1 cellular context compared by ENCODE assay signal in the genomic region with DNA sequence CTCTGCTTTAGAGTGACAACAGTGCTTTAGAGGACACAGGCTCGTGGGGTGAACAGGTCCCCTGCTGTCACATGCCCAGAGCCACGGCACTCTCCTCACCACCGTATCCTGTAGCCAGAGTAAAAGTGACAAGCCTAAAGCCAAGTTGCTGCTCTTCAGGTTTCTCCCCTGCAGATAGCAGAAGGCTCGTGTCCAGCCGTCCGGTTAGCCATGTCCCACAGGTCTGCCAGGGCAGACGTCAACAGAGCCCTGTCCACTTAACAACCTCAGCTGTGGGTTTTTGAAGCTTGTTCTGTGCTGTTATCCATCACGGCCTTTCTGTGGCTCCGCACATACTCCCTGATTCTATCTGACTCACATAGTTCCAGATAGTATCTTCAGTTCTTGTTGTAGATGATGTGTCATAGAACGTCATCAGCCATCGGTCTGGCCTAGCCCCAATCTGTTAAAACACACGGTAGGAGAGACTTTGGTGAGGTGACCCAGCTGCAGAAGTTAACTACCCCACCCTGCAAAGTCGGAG.
TF ChIP-seq lines count a peak whose summit lies in the region.

No MANE protein-coding gene starts in this region.

TF ChIP-seq in K562, 482 proteins besides CTCF, POLR2A, EP300 and RAD21 (continued from another document and continues in another):
- TF ChIP-seq TEAD4 (IDR thresholded peaks at IDR 0.05; ENCODE audit: low read length) (peak; percentile 40; the same call in 1 of the 2 replicates), TEAD4 (CRISPR knock-in tag; IDR thresholded peaks at IDR 0.05; ENCODE audit: borderline replicate concordance) (no peak), IRF9 (tag; IDR thresholded peaks at IDR 0.05) (no peak), SMARCE1 (IDR thresholded peaks at IDR 0.05) (peak; percentile 69; the same call in 1 of the 2 replicates), NFIC (IDR thresholded peaks at IDR 0.05) (peak; percentile 54), TAL1 (IDR thresholded peaks at IDR 0.05) (0 out of 2 replicates have a peak, but pooled peaks have one; percentile 14), PML (IDR thresholded peaks at IDR 0.05; ENCODE audit: low read length) (no peak), SIRT6 (IDR thresholded peaks at IDR 0.05; ENCODE audit: low read depth, low read length) (no peak), JUND (IDR thresholded peaks at IDR 0.05; ENCODE audit: borderline replicate concordance, low read depth, low read length) (peak; percentile 78), JUND (tag; IDR thresholded peaks at IDR 0.05; ENCODE audit: borderline replicate concordance, low read depth, low read length) (peak; percentile 81; the same call in 1 of the 3 replicates), CTBP1 (IDR thresholded peaks at IDR 0.05; ENCODE audit: borderline replicate concordance) (peak; percentile 83), JUNB (CRISPR knock-in tag; conservative IDR thresholded peaks at IDR 0.05) (no peak), HNRNPK (IDR thresholded peaks at IDR 0.05; ENCODE audit: low read depth, low read length, poor library complexity, severe bottlenecking) (no peak), NONO (IDR thresholded peaks at IDR 0.05; ENCODE audit: low read depth in 2 of 2, low read length in 1 of 2) (no peak), C11orf30 (IDR thresholded peaks at IDR 0.05; ENCODE audit: low read depth) (no peak), ARID3A (IDR thresholded peaks at IDR 0.05; ENCODE audit: borderline replicate concordance, low read depth, low read length) (no peak), HMGN3 (IDR thresholded peaks at IDR 0.05; ENCODE audit: borderline replicate concordance, extremely low read depth, insufficient read length, low read depth, low read length) (no peak), ZNF41 (CRISPR knock-in tag; conservative IDR thresholded peaks at IDR 0.05) (no peak), BRD9 (IDR thresholded peaks at IDR 0.05; ENCODE audit: low read depth, partially characterized antibody) (no peak), EWSR1 (IDR thresholded peaks at IDR 0.05; ENCODE audit: borderline replicate concordance, low read depth, partially characterized antibody) (no peak), CREB1 (IDR thresholded peaks at IDR 0.05) (no peak), CREB1 (CRISPR knock-in tag; IDR thresholded peaks at IDR 0.05) (peak; percentile 69; the same call in 1 of the 2 replicates), MTA3 (IDR thresholded peaks at IDR 0.05; ENCODE audit: borderline replicate concordance) (no peak), ZC3H4 (CRISPR knock-in tag; IDR thresholded peaks at IDR 0.05; ENCODE audit: borderline replicate concordance) (no peak), CBFA2T2 (conservative IDR thresholded peaks at IDR 0.05) (peak; percentile 37), ZNF764 (CRISPR knock-in tag; IDR thresholded peaks at IDR 0.05; ENCODE audit: low read depth) (no peak), ZNF133 (CRISPR knock-in tag; IDR thresholded peaks at IDR 0.05) (no peak), NFRKB (IDR thresholded peaks at IDR 0.05; ENCODE audit: low read depth) (no peak), ZNF184 (CRISPR knock-in tag; IDR thresholded peaks at IDR 0.05) (no peak), MYNN (IDR thresholded peaks at IDR 0.05) (no peak), MYNN (CRISPR knock-in tag; IDR thresholded peaks at IDR 0.05) (no peak), DPF2 (IDR thresholded peaks at IDR 0.05) (0 out of 2 replicates have a peak, but pooled peaks have one; percentile 29), JUN (IDR thresholded peaks at IDR 0.05; ENCODE audit: borderline replicate concordance, low read depth, low read length) (peak; percentile 72; the same call in 1 of the 2 replicates), JUN (CRISPR knock-in tag; IDR thresholded peaks at IDR 0.05; ENCODE audit: borderline replicate concordance) (no peak), MTA2 (IDR thresholded peaks at IDR 0.05; ENCODE audit: low read depth) (no peak), FOSL1 (tag; conservative IDR thresholded peaks at IDR 0.05) (peak; percentile 91), RAD51 (IDR thresholded peaks at IDR 0.05; ENCODE audit: borderline replicate concordance, low read depth) (no peak), CBX2 (IDR thresholded peaks at IDR 0.05; ENCODE audit: insufficient read depth, low read length, poor library complexity, severe bottlenecking) (no peak), RBM14 (IDR thresholded peaks at IDR 0.05; ENCODE audit: borderline replicate concordance, insufficient read depth, low read depth, low read length) (no peak), SOX6 (IDR thresholded peaks at IDR 0.05) (peak; percentile 45; the same call in 1 of the 2 replicates), ZNF175 (CRISPR knock-in tag; IDR thresholded peaks at IDR 0.05; ENCODE audit: low read depth) (no peak), ZNF354B (CRISPR knock-in tag; IDR thresholded peaks at IDR 0.05) (no peak), ARID1B (IDR thresholded peaks at IDR 0.05) (peak; percentile 68)
- TF ChIP-seq, protein P1, sequence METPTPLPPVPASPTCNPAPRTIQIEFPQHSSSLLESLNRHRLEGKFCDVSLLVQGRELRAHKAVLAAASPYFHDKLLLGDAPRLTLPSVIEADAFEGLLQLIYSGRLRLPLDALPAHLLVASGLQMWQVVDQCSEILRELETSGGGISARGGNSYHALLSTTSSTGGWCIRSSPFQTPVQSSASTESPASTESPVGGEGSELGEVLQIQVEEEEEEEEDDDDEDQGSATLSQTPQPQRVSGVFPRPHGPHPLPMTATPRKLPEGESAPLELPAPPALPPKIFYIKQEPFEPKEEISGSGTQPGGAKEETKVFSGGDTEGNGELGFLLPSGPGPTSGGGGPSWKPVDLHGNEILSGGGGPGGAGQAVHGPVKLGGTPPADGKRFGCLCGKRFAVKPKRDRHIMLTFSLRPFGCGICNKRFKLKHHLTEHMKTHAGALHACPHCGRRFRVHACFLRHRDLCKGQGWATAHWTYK (CRISPR knock-in tag; IDR thresholded peaks at IDR 0.05): no peak
- TF ChIP-seq, protein P2, sequence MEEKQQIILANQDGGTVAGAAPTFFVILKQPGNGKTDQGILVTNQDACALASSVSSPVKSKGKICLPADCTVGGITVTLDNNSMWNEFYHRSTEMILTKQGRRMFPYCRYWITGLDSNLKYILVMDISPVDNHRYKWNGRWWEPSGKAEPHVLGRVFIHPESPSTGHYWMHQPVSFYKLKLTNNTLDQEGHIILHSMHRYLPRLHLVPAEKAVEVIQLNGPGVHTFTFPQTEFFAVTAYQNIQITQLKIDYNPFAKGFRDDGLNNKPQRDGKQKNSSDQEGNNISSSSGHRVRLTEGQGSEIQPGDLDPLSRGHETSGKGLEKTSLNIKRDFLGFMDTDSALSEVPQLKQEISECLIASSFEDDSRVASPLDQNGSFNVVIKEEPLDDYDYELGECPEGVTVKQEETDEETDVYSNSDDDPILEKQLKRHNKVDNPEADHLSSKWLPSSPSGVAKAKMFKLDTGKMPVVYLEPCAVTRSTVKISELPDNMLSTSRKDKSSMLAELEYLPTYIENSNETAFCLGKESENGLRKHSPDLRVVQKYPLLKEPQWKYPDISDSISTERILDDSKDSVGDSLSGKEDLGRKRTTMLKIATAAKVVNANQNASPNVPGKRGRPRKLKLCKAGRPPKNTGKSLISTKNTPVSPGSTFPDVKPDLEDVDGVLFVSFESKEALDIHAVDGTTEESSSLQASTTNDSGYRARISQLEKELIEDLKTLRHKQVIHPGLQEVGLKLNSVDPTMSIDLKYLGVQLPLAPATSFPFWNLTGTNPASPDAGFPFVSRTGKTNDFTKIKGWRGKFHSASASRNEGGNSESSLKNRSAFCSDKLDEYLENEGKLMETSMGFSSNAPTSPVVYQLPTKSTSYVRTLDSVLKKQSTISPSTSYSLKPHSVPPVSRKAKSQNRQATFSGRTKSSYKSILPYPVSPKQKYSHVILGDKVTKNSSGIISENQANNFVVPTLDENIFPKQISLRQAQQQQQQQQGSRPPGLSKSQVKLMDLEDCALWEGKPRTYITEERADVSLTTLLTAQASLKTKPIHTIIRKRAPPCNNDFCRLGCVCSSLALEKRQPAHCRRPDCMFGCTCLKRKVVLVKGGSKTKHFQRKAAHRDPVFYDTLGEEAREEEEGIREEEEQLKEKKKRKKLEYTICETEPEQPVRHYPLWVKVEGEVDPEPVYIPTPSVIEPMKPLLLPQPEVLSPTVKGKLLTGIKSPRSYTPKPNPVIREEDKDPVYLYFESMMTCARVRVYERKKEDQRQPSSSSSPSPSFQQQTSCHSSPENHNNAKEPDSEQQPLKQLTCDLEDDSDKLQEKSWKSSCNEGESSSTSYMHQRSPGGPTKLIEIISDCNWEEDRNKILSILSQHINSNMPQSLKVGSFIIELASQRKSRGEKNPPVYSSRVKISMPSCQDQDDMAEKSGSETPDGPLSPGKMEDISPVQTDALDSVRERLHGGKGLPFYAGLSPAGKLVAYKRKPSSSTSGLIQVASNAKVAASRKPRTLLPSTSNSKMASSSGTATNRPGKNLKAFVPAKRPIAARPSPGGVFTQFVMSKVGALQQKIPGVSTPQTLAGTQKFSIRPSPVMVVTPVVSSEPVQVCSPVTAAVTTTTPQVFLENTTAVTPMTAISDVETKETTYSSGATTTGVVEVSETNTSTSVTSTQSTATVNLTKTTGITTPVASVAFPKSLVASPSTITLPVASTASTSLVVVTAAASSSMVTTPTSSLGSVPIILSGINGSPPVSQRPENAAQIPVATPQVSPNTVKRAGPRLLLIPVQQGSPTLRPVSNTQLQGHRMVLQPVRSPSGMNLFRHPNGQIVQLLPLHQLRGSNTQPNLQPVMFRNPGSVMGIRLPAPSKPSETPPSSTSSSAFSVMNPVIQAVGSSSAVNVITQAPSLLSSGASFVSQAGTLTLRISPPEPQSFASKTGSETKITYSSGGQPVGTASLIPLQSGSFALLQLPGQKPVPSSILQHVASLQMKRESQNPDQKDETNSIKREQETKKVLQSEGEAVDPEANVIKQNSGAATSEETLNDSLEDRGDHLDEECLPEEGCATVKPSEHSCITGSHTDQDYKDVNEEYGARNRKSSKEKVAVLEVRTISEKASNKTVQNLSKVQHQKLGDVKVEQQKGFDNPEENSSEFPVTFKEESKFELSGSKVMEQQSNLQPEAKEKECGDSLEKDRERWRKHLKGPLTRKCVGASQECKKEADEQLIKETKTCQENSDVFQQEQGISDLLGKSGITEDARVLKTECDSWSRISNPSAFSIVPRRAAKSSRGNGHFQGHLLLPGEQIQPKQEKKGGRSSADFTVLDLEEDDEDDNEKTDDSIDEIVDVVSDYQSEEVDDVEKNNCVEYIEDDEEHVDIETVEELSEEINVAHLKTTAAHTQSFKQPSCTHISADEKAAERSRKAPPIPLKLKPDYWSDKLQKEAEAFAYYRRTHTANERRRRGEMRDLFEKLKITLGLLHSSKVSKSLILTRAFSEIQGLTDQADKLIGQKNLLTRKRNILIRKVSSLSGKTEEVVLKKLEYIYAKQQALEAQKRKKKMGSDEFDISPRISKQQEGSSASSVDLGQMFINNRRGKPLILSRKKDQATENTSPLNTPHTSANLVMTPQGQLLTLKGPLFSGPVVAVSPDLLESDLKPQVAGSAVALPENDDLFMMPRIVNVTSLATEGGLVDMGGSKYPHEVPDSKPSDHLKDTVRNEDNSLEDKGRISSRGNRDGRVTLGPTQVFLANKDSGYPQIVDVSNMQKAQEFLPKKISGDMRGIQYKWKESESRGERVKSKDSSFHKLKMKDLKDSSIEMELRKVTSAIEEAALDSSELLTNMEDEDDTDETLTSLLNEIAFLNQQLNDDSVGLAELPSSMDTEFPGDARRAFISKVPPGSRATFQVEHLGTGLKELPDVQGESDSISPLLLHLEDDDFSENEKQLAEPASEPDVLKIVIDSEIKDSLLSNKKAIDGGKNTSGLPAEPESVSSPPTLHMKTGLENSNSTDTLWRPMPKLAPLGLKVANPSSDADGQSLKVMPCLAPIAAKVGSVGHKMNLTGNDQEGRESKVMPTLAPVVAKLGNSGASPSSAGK (IDR thresholded peaks at IDR 0.05): no peak
- TF ChIP-seq, protein P3, sequence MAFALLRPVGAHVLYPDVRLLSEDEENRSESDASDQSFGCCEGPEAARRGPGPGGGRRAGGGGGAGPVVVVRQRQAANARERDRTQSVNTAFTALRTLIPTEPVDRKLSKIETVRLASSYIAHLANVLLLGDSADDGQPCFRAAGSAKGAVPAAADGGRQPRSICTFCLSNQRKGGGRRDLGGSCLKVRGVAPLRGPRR (CRISPR knock-in tag; IDR thresholded peaks at IDR 0.05): no peak
- TF ChIP-seq, protein P4, sequence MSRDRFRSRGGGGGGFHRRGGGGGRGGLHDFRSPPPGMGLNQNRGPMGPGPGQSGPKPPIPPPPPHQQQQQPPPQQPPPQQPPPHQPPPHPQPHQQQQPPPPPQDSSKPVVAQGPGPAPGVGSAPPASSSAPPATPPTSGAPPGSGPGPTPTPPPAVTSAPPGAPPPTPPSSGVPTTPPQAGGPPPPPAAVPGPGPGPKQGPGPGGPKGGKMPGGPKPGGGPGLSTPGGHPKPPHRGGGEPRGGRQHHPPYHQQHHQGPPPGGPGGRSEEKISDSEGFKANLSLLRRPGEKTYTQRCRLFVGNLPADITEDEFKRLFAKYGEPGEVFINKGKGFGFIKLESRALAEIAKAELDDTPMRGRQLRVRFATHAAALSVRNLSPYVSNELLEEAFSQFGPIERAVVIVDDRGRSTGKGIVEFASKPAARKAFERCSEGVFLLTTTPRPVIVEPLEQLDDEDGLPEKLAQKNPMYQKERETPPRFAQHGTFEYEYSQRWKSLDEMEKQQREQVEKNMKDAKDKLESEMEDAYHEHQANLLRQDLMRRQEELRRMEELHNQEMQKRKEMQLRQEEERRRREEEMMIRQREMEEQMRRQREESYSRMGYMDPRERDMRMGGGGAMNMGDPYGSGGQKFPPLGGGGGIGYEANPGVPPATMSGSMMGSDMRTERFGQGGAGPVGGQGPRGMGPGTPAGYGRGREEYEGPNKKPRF (IDR thresholded peaks at IDR 0.05; ENCODE audit: low read depth, low read length): no peak
